In genomic region chr13:43948059-43948458, GRCh38 we compare ENCODE assay signal across 29 cellular contexts.
"Had no signal": no experiment of that assay in that cellular context is flagged by ENCODE, and none has a peak within 500 bp of the region (broad histone marks: within the 10 kb centered on the region; RNA-seq: fewer than 3 reads in every experiment).

No MANE protein-coding gene starts in this region.

- H3K9me3 ChIP-seq: body of pancreas had no signal

- DNase-seq: activated effector memory CD4-positive, alpha-beta T cell treated with anti-CD3 and anti-CD28 coated beads, Interleukin-2, amount 50 U/mL, for 16 hours; activated effector memory CD4-positive, alpha-beta T cell treated with Interleukin-2 at 50 U/mL for 16 hours; activated gamma-delta T cell; activated gamma-delta T cell treated with Interleukin-2 at 50 U/mL for 16 hours; activated naive CD4-positive, alpha-beta T cell; activated naive CD4-positive, alpha-beta T cell treated with anti-CD3 and anti-CD28 coated beads for 36 hours; activated naive CD4-positive, alpha-beta T cell treated with anti-CD3 and anti-CD28 coated beads, Interleukin-2, amount 10 ng/mL, durations not matched to agents 7 days and 5 days; activated naive CD4-positive, alpha-beta T cell treated with anti-CD3 and anti-CD28 coated beads, Interleukin-2, amount 50 U/mL, for 16 hours; activated naive CD4-positive, alpha-beta T cell treated with Interleukin-2 at 50 U/mL for 16 hours; activated naive CD8-positive, alpha-beta T cell treated with anti-CD3 and anti-CD28 coated beads for 36 hours; activated naive CD8-positive, alpha-beta T cell treated with anti-CD3 and anti-CD28 coated beads, Interleukin-2, amount 10 ng/mL, durations not matched to agents 7 days and 5 days; activated naive CD8-positive, alpha-beta T cell treated with anti-CD3 and anti-CD28 coated beads, Interleukin-2, amount 50 U/mL, for 24 hours; activated T-cell treated with anti-CD3 and anti-CD28 coated beads, Interleukin-2, amount 50 U/mL, for 24 hours; activated T-cell treated with anti-CD3 and anti-CD28 coated beads, Interleukin-2, amount 50 U/mL, for 4 hours; activated T-cell treated with anti-CD3 and anti-CD28 coated beads, Interleukin-2, amount 50 U/mL, for 48 hours; activated T-cell treated with anti-CD3 and anti-CD28 coated beads, Interleukin-2, amount 50 U/mL, for 72 hours; adrenal gland; amniotic stem cell; amygdala; anterior cingulate cortex; aorta; body of pancreas; brain microvascular endothelial cell; caudate nucleus; central memory CD4-positive, alpha-beta T cell; cerebellar nuclear complex had no signal

- H3K36me3 ChIP-seq: adrenal gland, ascending aorta, brain microvascular endothelial cell, breast epithelium, cardiac muscle cell had no signal

- H3K4me1 ChIP-seq: adrenal gland, ascending aorta, body of pancreas, breast epithelium had no signal

- H3K4me3 ChIP-seq: adrenal gland, ascending aorta, body of pancreas, breast epithelium, cardiac muscle cell had no signal

- H3K27ac ChIP-seq: adrenal gland, ascending aorta, body of pancreas, brain microvascular endothelial cell, breast epithelium, cardiac muscle cell had no signal
